8 cellular contexts compared by ENCODE assay signal in the genomic region with DNA sequence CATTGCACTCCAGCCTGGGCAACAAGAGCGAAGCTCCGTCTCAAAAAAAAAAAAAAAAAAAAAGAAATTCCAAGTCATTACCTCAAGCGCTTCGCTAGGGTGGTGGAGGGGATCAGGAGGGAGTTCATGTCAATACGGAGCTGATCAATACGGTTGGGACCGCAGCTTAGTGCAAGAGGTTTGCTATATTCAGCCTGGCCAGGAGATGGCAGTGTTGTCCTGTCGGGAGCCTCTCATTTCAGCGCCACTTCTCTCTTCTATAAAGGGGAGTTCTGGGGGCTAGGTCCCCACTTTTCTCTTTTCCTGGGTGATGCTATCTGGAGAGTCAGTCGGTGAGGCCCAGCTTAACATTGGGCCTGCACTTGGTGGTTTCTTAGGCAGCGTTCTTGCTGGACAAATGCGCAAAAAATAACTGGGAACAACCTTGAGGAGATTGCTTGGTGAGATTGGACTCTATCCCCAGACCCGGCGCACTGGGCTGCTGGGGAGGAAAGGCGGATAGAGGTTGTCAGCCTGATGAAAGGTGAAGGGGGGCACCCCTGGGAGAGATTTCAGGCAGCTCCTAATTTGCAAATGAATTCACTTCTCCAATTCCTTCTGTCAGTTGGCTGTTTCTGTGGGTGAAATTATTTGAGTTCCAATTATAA. TPM values are rescaled to one million over a fixed set of nuclear protein-coding genes. Genes with fewer than 3 reads are reported as not detected.
DNase-seq lines count a peak whose midpoint lies in the region; ATAC-seq, FAIRE-seq and TF ChIP-seq lines count a peak whose summit lies in the region.

No MANE protein-coding gene starts in this region.

- H3K4me3 ChIP-seq in Peyer's patch (no peak overlapping the region), ovary (no peak overlapping the region), upper lobe of left lung (no peak overlapping the region)

- TF ChIP-seq POLR2A in Peyer's patch (IDR thresholded peaks at IDR 0.05) (no peak), ovary (IDR thresholded peaks at IDR 0.05) (no peak), upper lobe of left lung (IDR thresholded peaks at IDR 0.05) (no peak)

- H3K27me3 ChIP-seq in Peyer's patch (no peaks in the 10 kb centered on the region), ovary (no peaks in the 10 kb centered on the region), upper lobe of left lung (no peaks in the 10 kb centered on the region)

- intact Hi-C loops in ovary (cut with DNase I), result loop anchor here (2.0 to 10.0 kb wide), 4 partner anchors 165 to 1733 kb away; no protein-coding TSS in a partner anchor

- peak; percentile 52 for DNase-seq in GM10266 (ENCODE audit: extremely low spot score)
- DNase-seq in HTR-8/SVneo (ENCODE audit: insufficient read length, low spot score), result peak; percentile 59
- peak; percentile 67 to 88 (median 69) for DNase-seq in Peyer's patch
- DNase-seq in activated T-helper 1 cell treated with anti-CD3 and anti-CD28 coated beads, Interleukin-2, amount 50 U/mL, for 16 hours (ENCODE audit: low read depth in 1 of 2, low spot score in 1 of 2), result peak; percentile 46 to 49
- DNase-seq in frontal cortex (ENCODE audit: low spot score in 2 of 2), result peak; percentile 19 to 63
- DNase-seq in ovary, result peak; percentile 20 to 61 (median 57)
- peak in 1 of 2 donors; percentile 47 for DNase-seq in upper lobe of left lung

- no peaks in the 10 kb centered on the region for H3K9me3 ChIP-seq in Peyer's patch
- H3K9me3 ChIP-seq in ovary, result no peaks in the 10 kb centered on the region
- no peaks in the 10 kb centered on the region for H3K9me3 ChIP-seq in upper lobe of left lung

- TF ChIP-seq EP300 in ovary (IDR thresholded peaks at IDR 0.05), result no peak
- TF ChIP-seq EP300 in upper lobe of left lung (IDR thresholded peaks at IDR 0.05), result no peak

- FAIRE-seq in HTR-8/SVneo (lab: Jason Lieb, UNC) (no peak), frontal cortex (lab: Jason Lieb, UNC) (no peak)

- H3K4me1 ChIP-seq in Peyer's patch (peaks cover 0 to 6% (median 0%) of the 10 kb centered on the region in 4 donors), ovary (ENCODE audit: insufficient read depth) (no peaks in the 10 kb centered on the region), upper lobe of left lung (peaks cover 0 to 21% (median 2%) of the 10 kb centered on the region in 4 donors)

- TF ChIP-seq CTCF in GM10266 (IDR thresholded peaks at IDR 0.05; ENCODE audit: control insufficient read depth, insufficient read depth, low read depth, missing control alignments) (peak; percentile 89), Peyer's patch (IDR thresholded peaks at IDR 0.05) (peak; percentile 82 to 90 (median 84)), ovary (IDR thresholded peaks at IDR 0.05) (peak; percentile 64 to 69 (median 64)), upper lobe of left lung (IDR thresholded peaks at IDR 0.05) (peak; percentile 74 to 88 (median 80))

- WGBS in ovary, 3 donors, result 2 to 7% (median 5%) methylated on average over 15 of the region's 15 CpGs
- 10 to 12% methylated on average over 15 of the region's 15 CpGs for WGBS in upper lobe of left lung, 2 donors

- H3K36me3 ChIP-seq in Peyer's patch, result no peaks in the 10 kb centered on the region
- H3K36me3 ChIP-seq in ovary, result no peaks in the 10 kb centered on the region
- H3K36me3 ChIP-seq in upper lobe of left lung, result no peaks in the 10 kb centered on the region

- H3K27ac ChIP-seq in Peyer's patch, result no peak overlapping the region
- no peak overlapping the region for H3K27ac ChIP-seq in ovary
- H3K27ac ChIP-seq in upper lobe of left lung, result no peak overlapping the region

- ATAC-seq in upper lobe of left lung (ENCODE audit: low FRiP score in 2 of 2) (peak in 1 of 2 donors; percentile 87), HG02970 (IDR thresholded peaks at IDR 0.05; ENCODE audit: low FRiP score, unreplicated experiment) (no peak)

RNA-seq across cellular contexts. Expression of gene KIAA0040, which starts 40.4 kb away (rescaled TPM):
- total RNA-seq in Peyer's patch (10 to 100 TPM in 2 of 4 donors, 1 to 10 TPM in 2; 9.7 to 52.8 (median 10.3) TPM), frontal cortex (0.41 TPM), ovary (10 to 100 TPM in 3 of 7 donors, 1 to 10 TPM in 4; 5.2 to 18.5 (median 9.9) TPM), upper lobe of left lung (10 to 100 TPM; 23.0 to 58.7 (median 36.1) TPM)
- polyA plus RNA-seq in ovary, result 10 to 100 TPM in 1 of 2 donors, 1 to 10 TPM in 1; 7.3 to 24.7 TPM
